In genomic region chr9:78296893-78297671, GRCh38 we compare ENCODE assay signal across 8 cellular contexts. TPM values are rescaled to one million over a fixed set of nuclear protein-coding genes. Genes with fewer than 3 reads are reported as not detected.
DNase-seq lines count a peak whose midpoint lies in the region; ATAC-seq and TF ChIP-seq lines count a peak whose summit lies in the region.

TSS of gene PSAT1 (plus strand) at chr9:78297125. CDS start at chr9:78297211, 86 bp downstream.

- peak within 1 kb of the TSS; percentile 93 for H3K4me3 Mint-ChIP-seq in activated naive CD4-positive, alpha-beta T cell treated with anti-CD3 and anti-CD28 coated beads, Interleukin-2, amount 50 U/mL, for 24 hours
- H3K4me3 Mint-ChIP-seq in glutamatergic neuron (ENCODE audit: unreplicated experiment): peak within 1 kb of the TSS; percentile 97

- H3K4me1 ChIP-seq in osteoblast (ENCODE audit: insufficient read depth, low read length) (peaks cover 10% of the 10 kb centered on the region), thoracic aorta (ENCODE audit: control insufficient read depth in 1 of 2, low read depth in 2 of 2) (peaks cover 7 to 14% of the 10 kb centered on the region in 2 donors)

- peak within 1 kb of the TSS; percentile 100 for H3K4me2 ChIP-seq in osteoblast (ENCODE audit: insufficient read depth, low read length)

- H3K27me3 Mint-ChIP-seq in activated naive CD4-positive, alpha-beta T cell treated with anti-CD3 and anti-CD28 coated beads, Interleukin-2, amount 50 U/mL, for 24 hours: no peaks in the 10 kb centered on the region
- H3K27me3 Mint-ChIP-seq in glutamatergic neuron (ENCODE audit: unreplicated experiment): peaks cover 8% of the 10 kb centered on the region

- H3K27me3 ChIP-seq in osteoblast (ENCODE audit: insufficient read depth, low read length): no peaks in the 10 kb centered on the region
- no peaks in the 10 kb centered on the region for H3K27me3 ChIP-seq in thoracic aorta (replicated peaks; ENCODE audit: insufficient read depth)

- H3K79me2 ChIP-seq in osteoblast (ENCODE audit: insufficient read depth, low read length): peaks cover 18% of the 10 kb centered on the region

- peaks cover 2% of the 10 kb centered on the region for H3K36me3 ChIP-seq in osteoblast (ENCODE audit: insufficient read depth, low read length)
- no peaks in the 10 kb centered on the region for H3K36me3 ChIP-seq in thoracic aorta

- H3K36me3 Mint-ChIP-seq in activated naive CD4-positive, alpha-beta T cell treated with anti-CD3 and anti-CD28 coated beads, Interleukin-2, amount 50 U/mL, for 24 hours: peaks cover 13% of the 10 kb centered on the region
- H3K36me3 Mint-ChIP-seq in glutamatergic neuron (ENCODE audit: unreplicated experiment): no peaks in the 10 kb centered on the region

- H3K4me3 ChIP-seq in osteoblast (ENCODE audit: insufficient read depth, low read length): peak within 1 kb of the TSS; percentile 98
- peak within 1 kb of the TSS; percentile 71 for H3K4me3 ChIP-seq in thoracic aorta

- H3K9me3 Mint-ChIP-seq in activated naive CD4-positive, alpha-beta T cell treated with anti-CD3 and anti-CD28 coated beads, Interleukin-2, amount 50 U/mL, for 24 hours: no peaks in the 10 kb centered on the region
- peaks cover 13% of the 10 kb centered on the region for H3K9me3 Mint-ChIP-seq in glutamatergic neuron (ENCODE audit: unreplicated experiment)

- no peaks in the 10 kb centered on the region for H4K20me1 ChIP-seq in osteoblast (ENCODE audit: insufficient read depth, low read length)

- H3K9me3 ChIP-seq in osteoblast (ENCODE audit: low read depth, low read length): no peaks in the 10 kb centered on the region
- no peaks in the 10 kb centered on the region for H3K9me3 ChIP-seq in thoracic aorta

- H3K27ac Mint-ChIP-seq in activated naive CD4-positive, alpha-beta T cell treated with anti-CD3 and anti-CD28 coated beads, Interleukin-2, amount 50 U/mL, for 24 hours: peak within 1 kb of the TSS; percentile 99
- peak within 1 kb of the TSS; percentile 91 for H3K27ac Mint-ChIP-seq in glutamatergic neuron (ENCODE audit: unreplicated experiment)

- peaks cover 46% of the 10 kb centered on the region for H3K4me1 Mint-ChIP-seq in activated naive CD4-positive, alpha-beta T cell treated with anti-CD3 and anti-CD28 coated beads, Interleukin-2, amount 50 U/mL, for 24 hours
- peaks cover 14% of the 10 kb centered on the region for H3K4me1 Mint-ChIP-seq in glutamatergic neuron (ENCODE audit: low read depth, unreplicated experiment)

- peak; percentile 96 for DNase-seq in GM10266 (ENCODE audit: extremely low spot score)
- DNase-seq in NCI-H1092 treated with DMSO at 0.1 percent for 48 hours (lab: John Stamatoyannopoulos, UW): peak; percentile 96
- peak; percentile 93 for DNase-seq in glutamatergic neuron
- peak; percentile 100 for DNase-seq in osteoblast (ENCODE audit: insufficient read length, low spot score, missing footprints)
- peak; percentile 32 for DNase-seq in thoracic aorta (ENCODE audit: low spot score)

- peak; percentile 99 for ATAC-seq in HG02610 (IDR thresholded peaks at IDR 0.05; ENCODE audit: unreplicated experiment)
- peak; percentile 98 for ATAC-seq in SK-N-SH treated with all-trans-retinoic acid at 6 μM for 48 hours
- ATAC-seq in thoracic aorta (ENCODE audit: insufficient number of reproducible peaks, low FRiP score, low read depth): peak; percentile 74

- peak within 1 kb of the TSS; percentile 62 for H3K27ac ChIP-seq in osteoblast (ENCODE audit: low read depth, low read length)
- H3K27ac ChIP-seq in thoracic aorta: peak within 1 kb of the TSS in 1 of 2 donors; percentile 48

- H2AFZ ChIP-seq in osteoblast (ENCODE audit: low read length): peak within 1 kb of the TSS; percentile 93

- TF ChIP-seq CTCF in GM10266 (IDR thresholded peaks at IDR 0.05; ENCODE audit: control insufficient read depth, insufficient read depth, low read depth, missing control alignments): no peak
- TF ChIP-seq CTCF in glutamatergic neuron (IDR thresholded peaks at IDR 0.05; ENCODE audit: partially characterized antibody, unreplicated experiment): no peak
- TF ChIP-seq CTCF in osteoblast (IDR thresholded peaks at IDR 0.05; ENCODE audit: extremely low read depth, low read depth, low read length): peak; percentile 4
- TF ChIP-seq CTCF in thoracic aorta (IDR thresholded peaks at IDR 0.05): no peak

TF ChIP-seq in SK-N-SH treated with all-trans-retinoic acid at 6 μM for 48 hours, 23 proteins besides CTCF, POLR2A, EP300 and RAD21:
- TF ChIP-seq ARNTL (CRISPR knock-in tag; IDR thresholded peaks at IDR 0.05; ENCODE audit: borderline replicate concordance, low read depth): no peak
- TF ChIP-seq TSHZ2 (CRISPR knock-in tag; IDR thresholded peaks at IDR 0.05): 0 out of 2 replicates have a peak, but pooled peaks have one; percentile 22
- no peak for TF ChIP-seq TOX (CRISPR knock-in tag; IDR thresholded peaks at IDR 0.05; ENCODE audit: borderline replicate concordance)

RNA-seq across cellular contexts. Expression of gene PSAT1, which starts in this region (rescaled TPM):
- total RNA-seq in glutamatergic neuron (ENCODE audit: unreplicated experiment) (83.3 TPM), osteoblast (175 and 182 TPM in 2 replicates), thoracic aorta (1 to 10 TPM; 1.6 to 1.9 TPM)

Comparison
In these comparisons a context has a peak if more than half of its experiments do, and no peak if none do; other contexts are left out.
1. RNA of gene PSAT1 (total RNA-seq): 175 to 182 TPM in osteoblast and 83.3 TPM in glutamatergic neuron (single experiment); 1.6 to 1.9 TPM in thoracic aorta; every median in the first group is over 10 times any median in the second.
2. DNase-seq: peak in every context shown above with its lines; median percentile 100 in osteoblast; 96 in GM10266; 96 in NCI-H1092 treated with DMSO at 0.1 percent for 48 hours; 93 in glutamatergic neuron; 32 in thoracic aorta.
3. Peak in every context shown above with its lines, with median percentiles within 50 percentile points of each other: ATAC-seq.